Comparison of ENCODE assay signal across 7 cellular contexts in the genomic region with DNA sequence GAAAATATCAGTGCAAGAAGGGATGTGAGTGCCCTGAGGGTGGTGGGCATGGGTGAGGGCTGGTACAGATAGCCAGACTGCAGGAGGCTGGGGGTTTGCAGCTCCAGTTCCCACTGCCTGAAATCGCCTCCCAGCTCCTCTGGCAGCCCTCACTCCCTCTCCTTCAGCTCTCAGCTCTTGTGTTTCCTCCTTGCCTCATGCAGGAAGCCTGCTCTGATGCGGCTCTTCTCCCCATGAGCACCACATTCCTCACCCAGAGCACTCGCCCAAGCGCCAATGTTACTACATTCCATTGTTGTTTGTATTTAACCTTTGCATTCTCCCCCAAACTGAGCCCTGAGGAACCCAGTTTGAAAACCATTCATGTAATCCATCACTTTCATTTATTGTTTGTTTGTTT. TPM values are rescaled to one million over a fixed set of nuclear protein-coding genes. Genes with fewer than 3 reads are reported as not detected.
"Had no signal": no experiment of that assay in that cellular context is flagged by ENCODE, and none has a peak within 500 bp of the region (broad histone marks: within the 10 kb centered on the region; RNA-seq: fewer than 3 reads in every experiment).

No MANE protein-coding gene starts in this region.

RNA-seq across cellular contexts. Expression of gene RIMBP3B, which starts 7.7 kb away (rescaled TPM):
- total RNA-seq: dermis microvascular lymphatic vessel endothelial cell, endothelial cell of umbilical vein, epithelial cell of proximal tubule, esophagus mucosa, esophagus squamous epithelium, foreskin keratinocyte, gastrocnemius medialis had no signal
- polyA plus RNA-seq: endothelial cell of umbilical vein had no signal
